In genomic region chr22:49853981-49854791, GRCh38 we compare ENCODE assay signal across 1 cellular context.
A peak's percentile ranks its signal among the peaks of the same experiment; 100 is the strongest.
TF ChIP-seq lines count a peak whose summit lies in the region.

No MANE protein-coding gene starts in this region.

TF ChIP-seq in HepG2, 621 proteins besides CTCF, POLR2A, EP300 and RAD21 (continued from another document and continues in another):
- TF ChIP-seq ZBTB46 (CRISPR knock-in tag; IDR thresholded peaks at IDR 0.05; ENCODE audit: borderline replicate concordance) (no peak), ZBTB20 (CRISPR knock-in tag; IDR thresholded peaks at IDR 0.05; ENCODE audit: borderline replicate concordance, low read depth) (0 out of 2 replicates have a peak, but pooled peaks have one; percentile 28), ZNF614 (CRISPR knock-in tag; IDR thresholded peaks at IDR 0.05; ENCODE audit: borderline replicate concordance) (no peak), HDAC1 (CRISPR knock-in tag; IDR thresholded peaks at IDR 0.05) (peak; percentile 35; the same call in 1 of the 2 replicates), ZNF564 (CRISPR knock-in tag; IDR thresholded peaks at IDR 0.05) (no peak), ZNF839 (CRISPR knock-in tag; IDR thresholded peaks at IDR 0.05; ENCODE audit: borderline replicate concordance) (no peak), TEF (CRISPR knock-in tag; IDR thresholded peaks at IDR 0.05) (0 out of 2 replicates have a peak, but pooled peaks have one; percentile 22), FOXK1 (CRISPR knock-in tag; IDR thresholded peaks at IDR 0.05; ENCODE audit: borderline replicate concordance, low read depth) (no peak), ZSCAN12 (CRISPR knock-in tag; IDR thresholded peaks at IDR 0.05) (no peak), PHF8 (CRISPR knock-in tag; IDR thresholded peaks at IDR 0.05) (peak; percentile 42; the same call in 1 of the 2 replicates), ATF7-NPFF (CRISPR knock-in tag; IDR thresholded peaks at IDR 0.05; ENCODE audit: low read depth) (peak; percentile 34; the same call in 1 of the 2 replicates), SP4 (CRISPR knock-in tag; IDR thresholded peaks at IDR 0.05) (0 out of 2 replicates have a peak, but pooled peaks have one; percentile 29), ZFY (CRISPR knock-in tag; IDR thresholded peaks at IDR 0.05) (peak; percentile 41), ZFP91 (CRISPR knock-in tag; IDR thresholded peaks at IDR 0.05; ENCODE audit: borderline replicate concordance) (no peak), ZNF777 (CRISPR knock-in tag; IDR thresholded peaks at IDR 0.05) (peak; percentile 84), MAZ (IDR thresholded peaks at IDR 0.05; ENCODE audit: borderline replicate concordance, low read depth, low read length) (no peak), MAZ (CRISPR knock-in tag; IDR thresholded peaks at IDR 0.05; ENCODE audit: low read depth) (0 out of 2 replicates have a peak, but pooled peaks have one; percentile 43), YEATS2 (CRISPR knock-in tag; IDR thresholded peaks at IDR 0.05; ENCODE audit: borderline replicate concordance) (no peak), ZFX (CRISPR knock-in tag; IDR thresholded peaks at IDR 0.05; ENCODE audit: low read depth) (peak; percentile 63), ZNF557 (CRISPR knock-in tag; IDR thresholded peaks at IDR 0.05) (no peak), DNMT3B (CRISPR knock-in tag; conservative IDR thresholded peaks at IDR 0.05) (no peak), MXI1 (IDR thresholded peaks at IDR 0.05; ENCODE audit: borderline replicate concordance, low read depth, low read length) (peak; percentile 49; the same call in 1 of the 3 replicates), GABPB1 (CRISPR knock-in tag; IDR thresholded peaks at IDR 0.05) (0 out of 2 replicates have a peak, but pooled peaks have one; percentile 35)
- TF ChIP-seq, protein P1, sequence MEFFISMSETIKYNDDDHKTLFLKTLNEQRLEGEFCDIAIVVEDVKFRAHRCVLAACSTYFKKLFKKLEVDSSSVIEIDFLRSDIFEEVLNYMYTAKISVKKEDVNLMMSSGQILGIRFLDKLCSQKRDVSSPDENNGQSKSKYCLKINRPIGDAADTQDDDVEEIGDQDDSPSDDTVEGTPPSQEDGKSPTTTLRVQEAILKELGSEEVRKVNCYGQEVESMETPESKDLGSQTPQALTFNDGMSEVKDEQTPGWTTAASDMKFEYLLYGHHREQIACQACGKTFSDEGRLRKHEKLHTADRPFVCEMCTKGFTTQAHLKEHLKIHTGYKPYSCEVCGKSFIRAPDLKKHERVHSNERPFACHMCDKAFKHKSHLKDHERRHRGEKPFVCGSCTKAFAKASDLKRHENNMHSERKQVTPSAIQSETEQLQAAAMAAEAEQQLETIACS (CRISPR knock-in tag; IDR thresholded peaks at IDR 0.05), result peak; percentile 56; the same call in 1 of the 2 replicates
- TF ChIP-seq, protein P2, sequence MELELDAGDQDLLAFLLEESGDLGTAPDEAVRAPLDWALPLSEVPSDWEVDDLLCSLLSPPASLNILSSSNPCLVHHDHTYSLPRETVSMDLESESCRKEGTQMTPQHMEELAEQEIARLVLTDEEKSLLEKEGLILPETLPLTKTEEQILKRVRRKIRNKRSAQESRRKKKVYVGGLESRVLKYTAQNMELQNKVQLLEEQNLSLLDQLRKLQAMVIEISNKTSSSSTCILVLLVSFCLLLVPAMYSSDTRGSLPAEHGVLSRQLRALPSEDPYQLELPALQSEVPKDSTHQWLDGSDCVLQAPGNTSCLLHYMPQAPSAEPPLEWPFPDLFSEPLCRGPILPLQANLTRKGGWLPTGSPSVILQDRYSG (CRISPR knock-in tag; IDR thresholded peaks at IDR 0.05), result no peak
- TF ChIP-seq, protein P3, sequence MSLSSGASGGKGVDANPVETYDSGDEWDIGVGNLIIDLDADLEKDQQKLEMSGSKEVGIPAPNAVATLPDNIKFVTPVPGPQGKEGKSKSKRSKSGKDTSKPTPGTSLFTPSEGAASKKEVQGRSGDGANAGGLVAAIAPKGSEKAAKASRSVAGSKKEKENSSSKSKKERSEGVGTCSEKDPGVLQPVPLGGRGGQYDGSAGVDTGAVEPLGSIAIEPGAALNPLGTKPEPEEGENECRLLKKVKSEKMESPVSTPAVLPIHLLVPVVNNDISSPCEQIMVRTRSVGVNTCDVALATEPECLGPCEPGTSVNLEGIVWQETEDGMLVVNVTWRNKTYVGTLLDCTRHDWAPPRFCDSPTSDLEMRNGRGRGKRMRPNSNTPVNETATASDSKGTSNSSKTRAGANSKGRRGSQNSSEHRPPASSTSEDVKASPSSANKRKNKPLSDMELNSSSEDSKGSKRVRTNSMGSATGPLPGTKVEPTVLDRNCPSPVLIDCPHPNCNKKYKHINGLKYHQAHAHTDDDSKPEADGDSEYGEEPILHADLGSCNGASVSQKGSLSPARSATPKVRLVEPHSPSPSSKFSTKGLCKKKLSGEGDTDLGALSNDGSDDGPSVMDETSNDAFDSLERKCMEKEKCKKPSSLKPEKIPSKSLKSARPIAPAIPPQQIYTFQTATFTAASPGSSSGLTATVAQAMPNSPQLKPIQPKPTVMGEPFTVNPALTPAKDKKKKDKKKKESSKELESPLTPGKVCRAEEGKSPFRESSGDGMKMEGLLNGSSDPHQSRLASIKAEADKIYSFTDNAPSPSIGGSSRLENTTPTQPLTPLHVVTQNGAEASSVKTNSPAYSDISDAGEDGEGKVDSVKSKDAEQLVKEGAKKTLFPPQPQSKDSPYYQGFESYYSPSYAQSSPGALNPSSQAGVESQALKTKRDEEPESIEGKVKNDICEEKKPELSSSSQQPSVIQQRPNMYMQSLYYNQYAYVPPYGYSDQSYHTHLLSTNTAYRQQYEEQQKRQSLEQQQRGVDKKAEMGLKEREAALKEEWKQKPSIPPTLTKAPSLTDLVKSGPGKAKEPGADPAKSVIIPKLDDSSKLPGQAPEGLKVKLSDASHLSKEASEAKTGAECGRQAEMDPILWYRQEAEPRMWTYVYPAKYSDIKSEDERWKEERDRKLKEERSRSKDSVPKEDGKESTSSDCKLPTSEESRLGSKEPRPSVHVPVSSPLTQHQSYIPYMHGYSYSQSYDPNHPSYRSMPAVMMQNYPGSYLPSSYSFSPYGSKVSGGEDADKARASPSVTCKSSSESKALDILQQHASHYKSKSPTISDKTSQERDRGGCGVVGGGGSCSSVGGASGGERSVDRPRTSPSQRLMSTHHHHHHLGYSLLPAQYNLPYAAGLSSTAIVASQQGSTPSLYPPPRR (CRISPR knock-in tag; IDR thresholded peaks at IDR 0.05; ENCODE audit: borderline replicate concordance), result no peak
- TF ChIP-seq, protein P4, sequence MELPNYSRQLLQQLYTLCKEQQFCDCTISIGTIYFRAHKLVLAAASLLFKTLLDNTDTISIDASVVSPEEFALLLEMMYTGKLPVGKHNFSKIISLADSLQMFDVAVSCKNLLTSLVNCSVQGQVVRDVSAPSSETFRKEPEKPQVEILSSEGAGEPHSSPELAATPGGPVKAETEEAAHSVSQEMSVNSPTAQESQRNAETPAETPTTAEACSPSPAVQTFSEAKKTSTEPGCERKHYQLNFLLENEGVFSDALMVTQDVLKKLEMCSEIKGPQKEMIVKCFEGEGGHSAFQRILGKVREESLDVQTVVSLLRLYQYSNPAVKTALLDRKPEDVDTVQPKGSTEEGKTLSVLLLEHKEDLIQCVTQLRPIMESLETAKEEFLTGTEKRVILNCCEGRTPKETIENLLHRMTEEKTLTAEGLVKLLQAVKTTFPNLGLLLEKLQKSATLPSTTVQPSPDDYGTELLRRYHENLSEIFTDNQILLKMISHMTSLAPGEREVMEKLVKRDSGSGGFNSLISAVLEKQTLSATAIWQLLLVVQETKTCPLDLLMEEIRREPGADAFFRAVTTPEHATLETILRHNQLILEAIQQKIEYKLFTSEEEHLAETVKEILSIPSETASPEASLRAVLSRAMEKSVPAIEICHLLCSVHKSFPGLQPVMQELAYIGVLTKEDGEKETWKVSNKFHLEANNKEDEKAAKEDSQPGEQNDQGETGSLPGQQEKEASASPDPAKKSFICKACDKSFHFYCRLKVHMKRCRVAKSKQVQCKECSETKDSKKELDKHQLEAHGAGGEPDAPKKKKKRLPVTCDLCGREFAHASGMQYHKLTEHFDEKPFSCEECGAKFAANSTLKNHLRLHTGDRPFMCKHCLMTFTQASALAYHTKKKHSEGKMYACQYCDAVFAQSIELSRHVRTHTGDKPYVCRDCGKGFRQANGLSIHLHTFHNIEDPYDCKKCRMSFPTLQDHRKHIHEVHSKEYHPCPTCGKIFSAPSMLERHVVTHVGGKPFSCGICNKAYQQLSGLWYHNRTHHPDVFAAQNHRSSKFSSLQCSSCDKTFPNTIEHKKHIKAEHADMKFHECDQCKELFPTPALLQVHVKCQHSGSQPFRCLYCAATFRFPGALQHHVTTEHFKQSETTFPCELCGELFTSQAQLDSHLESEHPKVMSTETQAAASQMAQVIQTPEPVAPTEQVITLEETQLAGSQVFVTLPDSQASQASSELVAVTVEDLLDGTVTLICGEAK (IDR thresholded peaks at IDR 0.05), result no peak
- TF ChIP-seq, protein P4 (CRISPR knock-in tag; IDR thresholded peaks at IDR 0.05), result peak; percentile 41; the same call in 1 of the 2 replicates
- TF ChIP-seq, protein P5, sequence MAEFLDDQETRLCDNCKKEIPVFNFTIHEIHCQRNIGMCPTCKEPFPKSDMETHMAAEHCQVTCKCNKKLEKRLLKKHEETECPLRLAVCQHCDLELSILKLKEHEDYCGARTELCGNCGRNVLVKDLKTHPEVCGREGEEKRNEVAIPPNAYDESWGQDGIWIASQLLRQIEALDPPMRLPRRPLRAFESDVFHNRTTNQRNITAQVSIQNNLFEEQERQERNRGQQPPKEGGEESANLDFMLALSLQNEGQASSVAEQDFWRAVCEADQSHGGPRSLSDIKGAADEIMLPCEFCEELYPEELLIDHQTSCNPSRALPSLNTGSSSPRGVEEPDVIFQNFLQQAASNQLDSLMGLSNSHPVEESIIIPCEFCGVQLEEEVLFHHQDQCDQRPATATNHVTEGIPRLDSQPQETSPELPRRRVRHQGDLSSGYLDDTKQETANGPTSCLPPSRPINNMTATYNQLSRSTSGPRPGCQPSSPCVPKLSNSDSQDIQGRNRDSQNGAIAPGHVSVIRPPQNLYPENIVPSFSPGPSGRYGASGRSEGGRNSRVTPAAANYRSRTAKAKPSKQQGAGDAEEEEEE (CRISPR knock-in tag; IDR thresholded peaks at IDR 0.05; ENCODE audit: borderline replicate concordance), result no peak
- TF ChIP-seq, protein P6, sequence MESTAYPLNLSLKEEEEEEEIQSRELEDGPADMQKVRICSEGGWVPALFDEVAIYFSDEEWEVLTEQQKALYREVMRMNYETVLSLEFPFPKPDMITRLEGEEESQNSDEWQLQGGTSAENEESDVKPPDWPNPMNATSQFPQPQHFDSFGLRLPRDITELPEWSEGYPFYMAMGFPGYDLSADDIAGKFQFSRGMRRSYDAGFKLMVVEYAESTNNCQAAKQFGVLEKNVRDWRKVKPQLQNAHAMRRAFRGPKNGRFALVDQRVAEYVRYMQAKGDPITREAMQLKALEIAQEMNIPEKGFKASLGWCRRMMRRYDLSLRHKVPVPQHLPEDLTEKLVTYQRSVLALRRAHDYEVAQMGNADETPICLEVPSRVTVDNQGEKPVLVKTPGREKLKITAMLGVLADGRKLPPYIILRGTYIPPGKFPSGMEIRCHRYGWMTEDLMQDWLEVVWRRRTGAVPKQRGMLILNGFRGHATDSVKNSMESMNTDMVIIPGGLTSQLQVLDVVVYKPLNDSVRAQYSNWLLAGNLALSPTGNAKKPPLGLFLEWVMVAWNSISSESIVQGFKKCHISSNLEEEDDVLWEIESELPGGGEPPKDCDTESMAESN (CRISPR knock-in tag; conservative IDR thresholded peaks at IDR 0.05), result 0 out of 2 replicates have a peak, but pooled peaks have one; percentile 22
